In the genomic region with DNA sequence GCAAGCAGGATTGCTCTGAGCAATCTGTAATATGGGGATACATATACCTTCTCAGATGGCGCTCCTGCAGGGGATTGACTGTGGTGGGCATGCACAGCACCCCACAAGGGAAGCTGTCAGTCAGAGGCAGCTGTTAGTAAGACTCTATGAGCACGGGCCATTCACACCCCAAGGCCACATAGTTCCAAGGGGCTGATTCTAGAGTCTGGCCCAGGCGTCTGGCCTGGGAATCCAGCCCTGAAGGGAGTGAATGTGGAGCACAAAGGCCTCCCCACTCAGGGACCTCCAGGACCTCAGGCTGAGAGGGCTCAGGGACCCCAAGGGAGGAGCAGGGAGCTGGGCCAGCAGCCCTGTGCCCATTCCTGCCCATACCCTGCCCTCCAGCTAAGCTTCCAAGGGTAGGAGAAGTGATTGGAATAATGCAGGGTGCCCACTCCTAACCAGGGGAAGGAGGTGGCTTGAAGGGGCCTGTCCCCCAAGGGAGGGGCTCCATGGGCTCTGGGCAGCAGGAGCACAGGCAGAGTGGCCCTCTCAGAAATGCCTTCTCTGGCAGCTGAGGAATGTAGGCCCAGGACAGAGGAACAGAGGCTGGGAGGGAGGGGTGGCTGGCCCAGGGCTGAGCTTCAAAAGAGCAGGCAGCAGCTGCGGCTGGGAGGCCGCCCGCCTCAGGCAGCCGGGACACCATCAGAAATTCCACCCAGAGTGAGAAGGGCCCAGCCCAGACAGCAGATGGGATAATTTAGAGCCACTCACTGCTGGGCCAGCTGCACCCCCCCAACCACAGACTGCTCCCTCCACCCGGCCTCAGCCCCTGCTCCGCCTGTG, we compare ENCODE assay signal across 8 cellular contexts. TPM values are rescaled to one million over a fixed set of nuclear protein-coding genes. Genes with fewer than 3 reads are reported as not detected.
DNase-seq lines count a peak whose midpoint lies in the region; ATAC-seq, FAIRE-seq and TF ChIP-seq lines count a peak whose summit lies in the region.

No MANE protein-coding gene starts in this region.

- ATAC-seq in body of pancreas (no peak), HG02571 (IDR thresholded peaks at IDR 0.05; ENCODE audit: unreplicated experiment) (no peak), foreskin keratinocyte (no peak)

- TF ChIP-seq POLR2A in body of pancreas (IDR thresholded peaks at IDR 0.05), result peak in 1 of 3 donors; percentile 21
- TF ChIP-seq POLR2A in stomach (IDR thresholded peaks at IDR 0.05), result no peak

- intact Hi-C loops in body of pancreas (cut with DNase I) (no loop called here), stomach (cut with DNase I; ENCODE audit: low total_unique reads) (loop anchor here (10.0 kb wide), 1 partner anchor 56 kb away; a partner anchor contains a TSS)

- H3K4me3 ChIP-seq in body of pancreas (no peak overlapping the region), stomach (no peak overlapping the region)

- no peaks in the 10 kb centered on the region for H3K9me3 ChIP-seq in body of pancreas
- H3K9me3 ChIP-seq in stomach, result no peaks in the 10 kb centered on the region

- TF ChIP-seq CTCF in body of pancreas (IDR thresholded peaks at IDR 0.05) (no peak), stomach (IDR thresholded peaks at IDR 0.05) (no peak), foreskin keratinocyte (conservative IDR thresholded peaks at IDR 0.05) (no peak)

- peak; percentile 75 for DNase-seq in HTR-8/SVneo (ENCODE audit: insufficient read length, low spot score)
- DNase-seq in body of pancreas, result peak; percentile 45 to 83 (median 70)
- DNase-seq in islet precursor cell, result peak; percentile 100
- DNase-seq in stomach, result peak; percentile 72
- DNase-seq in activated CD4-positive, alpha-beta T cell treated with anti-CD3 and anti-CD28 coated beads, Interleukin-2, amount 50 U/mL, for 1 hour, result no peak
- no peak for DNase-seq in inferior parietal cortex (ENCODE audit: extremely low spot score)
- no peak for DNase-seq in foreskin keratinocyte

- peak overlapping the region; percentile 86 to 97 (median 94) for H3K27ac ChIP-seq in body of pancreas
- peak overlapping the region; percentile 86 to 94 (median 91) for H3K27ac ChIP-seq in stomach
- no peak overlapping the region for H3K27ac ChIP-seq in foreskin keratinocyte

- H3K4me1 ChIP-seq in body of pancreas, result peaks cover 82% of the 10 kb centered on the region
- H3K4me1 ChIP-seq in stomach, result peaks cover 75 to 93% (median 89%) of the 10 kb centered on the region in 4 donors
- peaks cover 44% of the 10 kb centered on the region for H3K4me1 ChIP-seq in foreskin keratinocyte

- WGBS in body of pancreas, 2 donors, result 41 to 57% methylated on average over 2 to 8 of the region's 9 CpGs
- WGBS in stomach, 5 donors, result 19 to 50% (median 41%) methylated on average over 5 to 9 of the region's 9 CpGs

- H3K36me3 ChIP-seq in body of pancreas (replicated peaks in 1 of 2; ENCODE audit: insufficient read depth in 1 of 2, low read depth in 2 of 2) (no peaks in the 10 kb centered on the region), stomach (no peaks in the 10 kb centered on the region)

- no peak for TF ChIP-seq EP300 in stomach (IDR thresholded peaks at IDR 0.05)

- peak; percentile 51 for FAIRE-seq in HTR-8/SVneo (lab: Jason Lieb, UNC)

- H3K27me3 ChIP-seq in body of pancreas, result no peaks in the 10 kb centered on the region
- no peaks in the 10 kb centered on the region for H3K27me3 ChIP-seq in stomach
- no peaks in the 10 kb centered on the region for H3K27me3 ChIP-seq in foreskin keratinocyte

RNA-seq across cellular contexts. Expression of a gene that starts 48.9 kb away (rescaled TPM):
- total RNA-seq in body of pancreas, result 10 to 100 TPM in 1 of 2 donors, 1 to 10 TPM in 1; 1.3 to 13.7 TPM
- total RNA-seq in stomach, result 10 to 100 TPM in 4 of 5 donors, not detected in 1; 12.6 to 26.8 (median 16.8) TPM
- 10 to 100 TPM; 25.1 to 43.3 (median 34.2) TPM for polyA plus RNA-seq in stomach
- 78.3 and 79.4 TPM in 2 replicates for total RNA-seq in foreskin keratinocyte
- 78.9 and 87.8 TPM in 2 replicates for polyA plus RNA-seq in foreskin keratinocyte

RNA-seq across cellular contexts. Expression of a gene that starts 56.5 kb away (rescaled TPM):
- total RNA-seq in body of pancreas, result 10 to 100 TPM; 35.8 to 48.1 TPM
- total RNA-seq in stomach, result 100 to 1,000 TPM in 1 of 5 donors, 10 to 100 TPM in 4; 10.5 to 111 (median 23.6) TPM
- polyA plus RNA-seq in stomach, result 10 to 100 TPM; 16.5 to 30.1 (median 19.8) TPM
- total RNA-seq in foreskin keratinocyte, result 11.6 and 13.1 TPM in 2 replicates
- polyA plus RNA-seq in foreskin keratinocyte, result 16.6 TPM in 2 replicates

Comparison
In these comparisons a context has a peak if more than half of its experiments do, and no peak if none do; other contexts are left out.
1. DNase-seq: peak in HTR-8/SVneo (single experiment), body of pancreas (4 of 4), islet precursor cell (single experiment) and stomach (single experiment); none in activated CD4-positive, alpha-beta T cell treated with anti-CD3 and anti-CD28 coated beads, Interleukin-2, amount 50 U/mL, for 1 hour (single experiment), inferior parietal cortex (single experiment) and foreskin keratinocyte (0 of 2).